In genomic region chr4:176799653-176800052, GRCh38 we compare ENCODE assay signal across 27 cellular contexts. TPM values are rescaled to one million over a fixed set of nuclear protein-coding genes. Genes with fewer than 3 reads are reported as not detected.
"Had no signal": no experiment of that assay in that cellular context is flagged by ENCODE, and none has a peak within 500 bp of the region (broad histone marks: within the 10 kb centered on the region; RNA-seq: fewer than 3 reads in every experiment).

No MANE protein-coding gene starts in this region.

- H3K4me1 ChIP-seq: left lung, lower lobe of right lung, pancreas, prostate gland, testis, transverse colon, upper lobe of left lung had no signal

- H3K9me3 ChIP-seq: left lung, lower lobe of right lung, pancreas, prostate gland, stomach, testis, thyroid gland, transverse colon, upper lobe of left lung had no signal

- H3K27ac ChIP-seq: left lung, lower lobe of right lung, pancreas, prostate gland, skin epidermis, stomach, testis, thyroid gland, transverse colon, upper lobe of left lung had no signal

- H3K27me3 ChIP-seq: stomach, testis, thyroid gland, transverse colon, upper lobe of left lung had no signal

- H3K36me3 ChIP-seq: left lung, lower lobe of right lung, pancreas, prostate gland, stomach, thyroid gland, transverse colon, upper lobe of left lung had no signal

- DNase-seq: immature natural killer cell; kidney; left colon; left lung; lower lobe of right lung; mammary epithelial cell; mesenchymal stem cell; naive thymus-derived CD8-positive, alpha-beta T cell; nucleus accumbens; pancreas; posterior cingulate gyrus; retina; right cardiac atrium; stimulated activated CD4-positive, alpha-beta T cell treated with anti-CD3 and anti-CD28 coated beads, Interleukin-12 subunit alpha, Interleukin-12 subunit beta, amount 100 ng/mL, for 4 hours; stimulated activated CD4-positive, alpha-beta T cell treated with anti-CD3 and anti-CD28 coated beads, Interleukin-15, amount 100 ng/mL, for 24 hours; stimulated activated CD4-positive, alpha-beta T cell treated with anti-CD3 and anti-CD28 coated beads, Interleukin-2, amount 100 ng/mL, for 24 hours; stimulated activated CD4-positive, alpha-beta T cell treated with anti-CD3 and anti-CD28 coated beads, Interleukin-4, amount 100 ng/mL, for 1 hour; stimulated activated naive B cell treated with anti-CD40 and anti-IgM and Interleukin-4, amounts not matched to agents 10 μg/mL and 1 μg/mL and 100 μg/mL, for 72 hours; stimulated activated naive CD8-positive, alpha-beta T cell treated with anti-CD3 and anti-CD28 coated beads, Interleukin-15, Interleukin-2, amounts not matched to agents 100 U/mL and 50 U/mL, for 24 hours; stomach; testis; thyroid gland; transverse colon; upper lobe of left lung had no signal

- ATAC-seq: left colon; left lung; lower lobe of right lung; naive thymus-derived CD8-positive, alpha-beta T cell; pancreas; right cardiac atrium; sciatic nerve; stimulated activated naive B cell treated with anti-CD40 and anti-IgM and Interleukin-4, amounts not matched to agents 10 μg/mL and 1 μg/mL and 100 μg/mL, for 72 hours; stimulated activated naive CD8-positive, alpha-beta T cell treated with anti-CD3 and anti-CD28 coated beads, Interleukin-15, Interleukin-2, amounts not matched to agents 100 U/mL and 50 U/mL, for 24 hours had no signal

- H3K4me3 ChIP-seq: left lung, lower lobe of right lung, pancreas, prostate gland, skin epidermis, stomach, testis, thyroid gland, transverse colon, upper lobe of left lung had no signal

RNA-seq across cellular contexts. Expression of gene VEGFC, which starts 6.9 kb away (rescaled TPM):
- total RNA-seq: naive thymus-derived CD8-positive, alpha-beta T cell had no signal
- polyA plus RNA-seq: immature natural killer cell; naive thymus-derived CD8-positive, alpha-beta T cell had no signal
